28 cellular contexts compared by ENCODE assay signal in genomic region chr5:158039441-158039840, GRCh38.
DNase-seq lines count a peak whose midpoint lies in the region; ATAC-seq, FAIRE-seq and TF ChIP-seq lines count a peak whose summit lies in the region.
"Had no signal": no experiment of that assay in that cellular context is flagged by ENCODE, and none has a peak within 500 bp of the region (broad histone marks: within the 10 kb centered on the region; RNA-seq: fewer than 3 reads in every experiment).

No MANE protein-coding gene starts in this region.

- ATAC-seq in GM18502 (IDR thresholded peaks at IDR 0.05; ENCODE audit: poor library complexity, unreplicated experiment), result peak; percentile 20
- peak; percentile 12 for ATAC-seq in GM21529 (IDR thresholded peaks at IDR 0.05; ENCODE audit: unreplicated experiment)
- ATAC-seq in HG03025 (IDR thresholded peaks at IDR 0.05; ENCODE audit: low FRiP score, unreplicated experiment), result peak; percentile 19
- ATAC-seq in GM12878, result peak; percentile 79
- ATAC-seq: activated naive CD4-positive, alpha-beta T cell treated with anti-CD3 and anti-CD28 coated beads, Interleukin-2, amount 50 U/mL, for 72 hours; gastroesophageal sphincter; mucosa of descending colon; natural killer cell treated with Interleukin-12 subunit alpha and Interleukin-12 subunit beta and Interleukin-15 and Interleukin-18, amount 100 ng/mL, for 72 hours had no signal

- H2AFZ ChIP-seq in GM12878 (ENCODE audit: control insufficient read depth, low read depth, low read length), result no peak overlapping the region
- H2AFZ ChIP-seq: GM23248 had no signal

- 0% methylated on average over 1 of the region's 1 CpG for WGBS in GM12878 (ENCODE audit: insufficient coverage, insufficient replicate concordance, low lambda C conversion rate, missing lambda C conversion rate)

- H3K4me2 ChIP-seq in GM12878 (ENCODE audit: control insufficient read depth, insufficient read depth), result no peak overlapping the region

- no peak for TF ChIP-seq RAD21 in GM12878 (IDR thresholded peaks at IDR 0.05; ENCODE audit: insufficient read depth, low read depth, low read length)

- TF ChIP-seq CTCF in GM12878 (IDR thresholded peaks at IDR 0.05 in 2 of 3, conservative IDR thresholded peaks at IDR 0.05 in 1 of 3; ENCODE audit: control insufficient read depth in 2 of 3, extremely low read depth in 1 of 3, insufficient read depth in 1 of 3, low read depth in 3 of 3, low read length in 3 of 3), result no peak

- POLR2A ChIA-PET in GM12878 (lab: Charles Lee), result no interaction called here

- CTCF ChIA-PET in GM12878 (lab: Yijun Ruan, JAX), result no interaction called here

- no peak overlapping the region for H3K4me3 ChIP-seq in GM12878
- H3K4me3 ChIP-seq: gastroesophageal sphincter, GM23248, mucosa of descending colon, SK-N-MC, tibial nerve had no signal

- no peak overlapping the region for H3K27ac ChIP-seq in GM12878 (ENCODE audit: control insufficient read depth, insufficient read depth)
- H3K27ac ChIP-seq: gastroesophageal sphincter, GM23248, SK-N-MC, tibial nerve had no signal

- RAD21 ChIA-PET in GM12878 (lab: Charles Lee; ENCODE audit: unreplicated experiment), result no interaction called here

- in situ Hi-C loops in GM12878 (cut with MboI), result no loop called here

- H3K9ac ChIP-seq in GM12878 (ENCODE audit: control insufficient read depth, insufficient read depth, low read length), result no peak overlapping the region
- H3K9ac ChIP-seq: GM23248 had no signal

- peak; percentile 35 for FAIRE-seq in GM12878 (lab: Jason Lieb, UNC)
- FAIRE-seq: GM12892 had no signal

- no peaks in the 10 kb centered on the region for H3K79me2 ChIP-seq in GM12878 (ENCODE audit: control insufficient read depth, insufficient read depth, low read length)

- H3K27me3 ChIP-seq in GM12878 (replicated peaks in 1 of 2; ENCODE audit: control insufficient read depth in 2 of 2, insufficient read depth in 2 of 2, low read length in 1 of 2), result no peaks in the 10 kb centered on the region
- H3K27me3 ChIP-seq: tibial nerve had no signal

- no peaks in the 10 kb centered on the region for H4K20me1 ChIP-seq in GM12878 (ENCODE audit: control insufficient read depth, insufficient read depth)

- no TSS peak for BruUV-seq in GM12878 (replicated peaks; lab: Mats Ljungman, UMichigan)

- peaks cover 4% of the 10 kb centered on the region; the same call in 1 of the 3 replicates for H3K9me3 ChIP-seq in GM12878 (replicated peaks; ENCODE audit: control insufficient read depth, insufficient read depth, low read length)
- H3K9me3 ChIP-seq: mucosa of descending colon had no signal

- SMC1A ChIA-PET in GM12878 (lab: Charles Lee; ENCODE audit: uncharacterized antibody, unreplicated experiment), result no interaction called here

- no peak for DNase-seq in GM12878 (ENCODE audit: low read depth, low spot score)
- DNase-seq in HuH-7.5 (ENCODE audit: low spot score), result no peak
- DNase-seq in ecto neural progenitor cell (ENCODE audit: low spot score), result no peak
- DNase-seq in COLO829 (ENCODE audit: low spot score), result no peak
- no peak for DNase-seq in stimulated activated CD4-positive, alpha-beta T cell treated with anti-CD3 and anti-CD28 coated beads, Interleukin-2, amount 100 ng/mL, for 24 hours
- DNase-seq: activated B cell treated with CpG ODN at 0.5 μM for 24 hours; activated CD4-positive, alpha-beta T cell treated with anti-CD3 and anti-CD28 coated beads, Interleukin-2, amount 10 ng/mL, durations not matched to agents 7 days and 5 days; activated effector memory CD4-positive, alpha-beta T cell treated with Interleukin-2 at 50 U/mL for 16 hours; aorta; effector CD4-positive, alpha-beta T cell; hippocampal formation; mucosa of descending colon; NCI-H1436; NCI-H2081 treated with DMSO at 0.1 percent for 48 hours; NCI-H2227 treated with DMSO at 0.1 percent for 48 hours; NCI-H526; NK-92 treated with Interleukin-12 subunit alpha and Interleukin-12 subunit beta, amount 100 ng/mL, for 24 hours; stimulated activated CD4-positive, alpha-beta T cell treated with anti-CD3 and anti-CD28 coated beads, Interleukin-4, amount 100 ng/mL, for 4 hours had no signal

- no peaks in the 10 kb centered on the region; the same call in 1 of the 2 replicates for H3K4me1 ChIP-seq in GM12878 (ENCODE audit: control insufficient read depth, insufficient read depth, low read length)
- H3K4me1 ChIP-seq: gastroesophageal sphincter, tibial nerve had no signal

- TF ChIP-seq POLR2A in GM12878 (IDR thresholded peaks at IDR 0.05; ENCODE audit: low read depth, low read length), result no peak

- no peaks in the 10 kb centered on the region for H3K36me3 ChIP-seq in GM12878 (ENCODE audit: control insufficient read depth in 2 of 2, insufficient read depth in 2 of 2, low read length in 1 of 2)
- H3K36me3 ChIP-seq: gastroesophageal sphincter, tibial nerve had no signal

- intact Hi-C loops in GM12878 (cut with micrococcal nuclease; ENCODE audit: unreplicated experiment), result no loop called here

- TF ChIP-seq EP300 in GM12878 (IDR thresholded peaks at IDR 0.05; ENCODE audit: borderline replicate concordance in 1 of 2, control insufficient read depth in 1 of 2, low read depth in 2 of 2, low read length in 2 of 2), result no peak

TF ChIP-seq in GM12878, 131 proteins besides CTCF, POLR2A, EP300 and RAD21:
- TF ChIP-seq BMI1 (IDR thresholded peaks at IDR 0.05; ENCODE audit: borderline replicate concordance), result no peak

Comparison
In these comparisons a context has a peak if more than half of its experiments do, and no peak if none do; other contexts are left out.
1. ATAC-seq: peak in every context shown above with its lines; median percentile 79 in GM12878; 20 in GM18502; 19 in HG03025; 12 in GM21529.